ENCODE assay signal across 8 cellular contexts in genomic region chr12:130281157-130281799, GRCh38. TPM values are rescaled to one million over a fixed set of nuclear protein-coding genes. Genes with fewer than 3 reads are reported as not detected.
A peak's percentile ranks its signal among the peaks of the same experiment; 100 is the strongest.
DNase-seq lines count a peak whose midpoint lies in the region; ATAC-seq and TF ChIP-seq lines count a peak whose summit lies in the region.
"Had no signal": no experiment of that assay in that cellular context is flagged by ENCODE, and none has a peak within 500 bp of the region (broad histone marks: within the 10 kb centered on the region; RNA-seq: fewer than 3 reads in every experiment).

No MANE protein-coding gene starts in this region.

- TF ChIP-seq CTCF in GM13977 (IDR thresholded peaks at IDR 0.05; ENCODE audit: extremely low read depth, insufficient read depth, missing control alignments) (peak; percentile 37), WTC11 (IDR thresholded peaks at IDR 0.05) (peak; percentile 57), fibroblast of pulmonary artery (IDR thresholded peaks at IDR 0.05; ENCODE audit: low read length, missing control alignments) (peak; percentile 21)

- CTCF ChIA-PET in WTC11 (lab: Charles Lee) = interaction anchor here (0.6 to 2.1 kb wide), 26 partner anchors 9 to 1303 kb away, joined by 3 to 10 read pairs (median 4); no protein-coding TSS in a partner anchor

- H3K4me1 Mint-ChIP-seq in WTC11 (no peaks in the 10 kb centered on the region), immature natural killer cell (no peaks in the 10 kb centered on the region)

- no peak overlapping the region for H3K27ac Mint-ChIP-seq in WTC11
- H3K27ac Mint-ChIP-seq in immature natural killer cell = no peak overlapping the region

- in situ Hi-C loops in GM13977 (cut with MboI; ENCODE audit: low pct_unique_long_range_greater_than_20kb, low sequenced_read_pairs, unreplicated experiment) = no loop called here

- peaks cover 13% of the 10 kb centered on the region for H3K27me3 Mint-ChIP-seq in WTC11 (ENCODE audit: low read depth)
- peaks cover 0 to 6% (median 0%) of the 10 kb centered on the region in 3 donors for H3K27me3 Mint-ChIP-seq in immature natural killer cell (ENCODE audit: low read depth in 3 of 3)

- DNase-seq in GM13977 (ENCODE audit: low spot score) = no peak
- peak; percentile 68 for DNase-seq in WTC11 (ENCODE audit: low spot score)
- no peak for DNase-seq in fibroblast of pulmonary artery (ENCODE audit: low read depth)
- peak; percentile 14 for DNase-seq in putamen (ENCODE audit: low spot score)
- no peak for DNase-seq in immature natural killer cell

- H3K4me3 Mint-ChIP-seq in WTC11 (no peak overlapping the region), immature natural killer cell (no peak overlapping the region)

- H3K36me3 Mint-ChIP-seq in WTC11 (peaks cover 44% of the 10 kb centered on the region), immature natural killer cell (no peaks in the 10 kb centered on the region)

- POLR2A ChIA-PET in WTC11 (lab: Charles Lee) = no interaction called here

- no peak overlapping the region for H3K4me3 ChIP-seq in fibroblast of pulmonary artery (replicated peaks; ENCODE audit: low read depth, low read length)
- H3K4me3 ChIP-seq: SK-N-MC had no signal

- ATAC-seq in WTC11 = peak; percentile 97
- ATAC-seq in GM18907 (IDR thresholded peaks at IDR 0.05; ENCODE audit: unreplicated experiment) = no peak
- no peak for ATAC-seq in GM21515 (IDR thresholded peaks at IDR 0.05; ENCODE audit: unreplicated experiment)

- H3K9me3 Mint-ChIP-seq in WTC11 = peaks cover 58% of the 10 kb centered on the region
- H3K9me3 Mint-ChIP-seq in immature natural killer cell = peaks cover 0 to 2% (median 0%) of the 10 kb centered on the region in 6 donors

TF ChIP-seq in WTC11, 78 proteins besides CTCF, POLR2A, EP300 and RAD21 (continues in another document):
- TF ChIP-seq CREM (CRISPR knock-in tag; IDR thresholded peaks at IDR 0.05) = no peak
- TF ChIP-seq PRRX2 (CRISPR knock-in tag; IDR thresholded peaks at IDR 0.05) = no peak
- TF ChIP-seq RORB (CRISPR knock-in tag; IDR thresholded peaks at IDR 0.05) = no peak
- TF ChIP-seq IRF2 (CRISPR knock-in tag; IDR thresholded peaks at IDR 0.05; ENCODE audit: borderline replicate concordance, low read depth) = no peak
- TF ChIP-seq FOXP1 (CRISPR knock-in tag; IDR thresholded peaks at IDR 0.05; ENCODE audit: borderline replicate concordance) = no peak
- TF ChIP-seq ZNF317 (CRISPR knock-in tag; IDR thresholded peaks at IDR 0.05; ENCODE audit: borderline replicate concordance, low read depth) = no peak
- TF ChIP-seq TP53 (CRISPR knock-in tag; IDR thresholded peaks at IDR 0.05) = no peak
- TF ChIP-seq AFF4 (CRISPR knock-in tag; IDR thresholded peaks at IDR 0.05; ENCODE audit: borderline replicate concordance) = no peak
- TF ChIP-seq CREB1 (CRISPR knock-in tag; IDR thresholded peaks at IDR 0.05) = no peak
- no peak for TF ChIP-seq KAT7 (CRISPR knock-in tag; IDR thresholded peaks at IDR 0.05; ENCODE audit: borderline replicate concordance)
- TF ChIP-seq CBFB (CRISPR knock-in tag; IDR thresholded peaks at IDR 0.05; ENCODE audit: low read depth) = no peak
- TF ChIP-seq ZNF396 (CRISPR knock-in tag; IDR thresholded peaks at IDR 0.05; ENCODE audit: borderline replicate concordance) = no peak
- TF ChIP-seq ZNF423 (CRISPR knock-in tag; IDR thresholded peaks at IDR 0.05) = no peak
- TF ChIP-seq ZBTB43 (CRISPR knock-in tag; IDR thresholded peaks at IDR 0.05) = no peak
- TF ChIP-seq NR2C2 (CRISPR knock-in tag; IDR thresholded peaks at IDR 0.05) = no peak
- TF ChIP-seq MLX (CRISPR knock-in tag; IDR thresholded peaks at IDR 0.05) = no peak
- no peak for TF ChIP-seq ATF2 (CRISPR knock-in tag; IDR thresholded peaks at IDR 0.05; ENCODE audit: borderline replicate concordance, low read depth)
- TF ChIP-seq TCF7 (CRISPR knock-in tag; IDR thresholded peaks at IDR 0.05; ENCODE audit: low read depth) = no peak
- TF ChIP-seq ZNF281 (CRISPR knock-in tag; IDR thresholded peaks at IDR 0.05) = no peak

RNA-seq across cellular contexts. Expression of gene PIWIL1, which starts 56.4 kb away (rescaled TPM):
- not detected in 3 replicates for total RNA-seq in WTC11 (2021)
- not detected for polyA plus RNA-seq in immature natural killer cell

Comparison
In these comparisons a context has a peak if more than half of its experiments do, and no peak if none do; other contexts are left out.
1. DNase-seq: peak in WTC11 (single experiment) and putamen (single experiment); none in GM13977 (single experiment), fibroblast of pulmonary artery (single experiment) and immature natural killer cell (0 of 3).
2. Peak in every context shown above with its lines, with median percentiles within 50 percentile points of each other: CTCF ChIP-seq.